ENCODE assay signal across 1 cellular context in genomic region chr19:4246767-4247593, GRCh38.
TF ChIP-seq lines count a peak whose summit lies in the region.

Gene YJU2 (plus strand): TSS chr19:4247080. CDS start chr19:4247147, 67 bp downstream.

TF ChIP-seq in A549, 52 proteins besides CTCF, POLR2A, EP300 and RAD21 (continued from another document):
- TF ChIP-seq PBX3 (IDR thresholded peaks at IDR 0.05) (peak; percentile 100), TP53 (CRISPR knock-in tag; IDR thresholded peaks at IDR 0.05) (peak; percentile 49; the same call in 1 of the 2 replicates), CHD2 (IDR thresholded peaks at IDR 0.05; ENCODE audit: low read length, partially characterized antibody) (peak; percentile 62), PHF8 (IDR thresholded peaks at IDR 0.05; ENCODE audit: borderline replicate concordance, low read depth) (peak; percentile 88), HEYL (CRISPR knock-in tag; IDR thresholded peaks at IDR 0.05) (no peak), ESRRA (IDR thresholded peaks at IDR 0.05; ENCODE audit: borderline replicate concordance, low read length) (no peak), EHF (CRISPR knock-in tag; IDR thresholded peaks at IDR 0.05) (no peak), HES2 (IDR thresholded peaks at IDR 0.05) (no peak), RNF2 (IDR thresholded peaks at IDR 0.05; ENCODE audit: borderline replicate concordance, low read depth) (no peak), SMC3 (IDR thresholded peaks at IDR 0.05) (no peak), BCL3 (IDR thresholded peaks at IDR 0.05) (peak; percentile 42; the same call in 1 of the 3 replicates), ZFP36 (IDR thresholded peaks at IDR 0.05; ENCODE audit: borderline replicate concordance, partially characterized antibody) (no peak), CHD4 (IDR thresholded peaks at IDR 0.05; ENCODE audit: borderline replicate concordance) (no peak), HOXB5 (CRISPR knock-in tag; IDR thresholded peaks at IDR 0.05) (no peak), MAX (IDR thresholded peaks at IDR 0.05) (peak; percentile 97)
